1 cellular context compared by ENCODE assay signal in the genomic region with DNA sequence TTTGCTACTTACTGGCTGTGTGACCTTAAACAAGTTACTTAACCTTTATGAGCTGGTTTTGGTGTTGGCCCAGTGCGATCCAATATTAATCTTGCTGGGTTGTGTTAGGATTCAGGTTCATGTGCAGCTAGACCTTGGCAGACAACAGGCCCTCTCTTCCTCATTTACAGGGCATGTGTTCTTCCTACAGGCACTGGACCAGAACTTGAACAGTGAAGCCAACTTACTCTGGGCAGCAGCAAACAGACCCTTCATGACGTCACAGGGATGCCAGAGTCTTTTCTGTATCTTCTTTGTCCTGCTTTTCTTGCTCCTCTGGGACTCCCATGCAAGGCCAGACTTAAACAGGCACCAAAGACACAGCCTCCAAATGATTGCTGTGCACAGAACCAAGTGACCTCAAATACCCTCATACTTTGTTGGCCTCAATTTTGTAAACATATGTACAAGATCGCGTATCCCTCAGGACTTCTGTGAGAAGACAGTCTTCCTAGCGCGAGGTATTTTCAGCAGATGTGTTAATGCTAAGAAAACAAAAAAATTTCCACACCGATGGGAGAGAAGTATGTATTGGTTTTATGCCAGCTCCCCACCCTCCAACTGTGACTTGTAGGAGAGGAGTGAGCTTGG.
TF ChIP-seq lines count a peak whose summit lies in the region.

No MANE protein-coding gene starts in this region.

TF ChIP-seq in H1, 55 proteins besides CTCF, POLR2A, EP300 and RAD21 (continued from another document):
- no peak for TF ChIP-seq CHD1 (IDR thresholded peaks at IDR 0.05; ENCODE audit: low read depth, low read length)
